Comparison of ENCODE assay signal across 1 cellular context in genomic region chr7:28142650-28143049, GRCh38.
TF ChIP-seq lines count a peak whose summit lies in the region.

No MANE protein-coding gene starts in this region.

TF ChIP-seq in IMR-90, 13 proteins besides CTCF, POLR2A, EP300 and RAD21:
- TF ChIP-seq SMC3 (IDR thresholded peaks at IDR 0.05; ENCODE audit: low read depth, low read length) (no peak), RCOR1 (IDR thresholded peaks at IDR 0.05; ENCODE audit: insufficient replicate concordance, low read length) (no peak), CHD1 (IDR thresholded peaks at IDR 0.05; ENCODE audit: low read depth, low read length) (no peak), MXI1 (IDR thresholded peaks at IDR 0.05; ENCODE audit: borderline replicate concordance, low read depth, low read length) (no peak), BHLHE40 (IDR thresholded peaks at IDR 0.05; ENCODE audit: low read depth, low read length) (no peak), MAZ (IDR thresholded peaks at IDR 0.05; ENCODE audit: borderline replicate concordance, low read depth, low read length) (no peak), ELK1 (IDR thresholded peaks at IDR 0.05; ENCODE audit: borderline replicate concordance, low read depth, low read length) (no peak), NFE2L2 (IDR thresholded peaks at IDR 0.05; ENCODE audit: low read depth, low read length) (no peak), USF2 (IDR thresholded peaks at IDR 0.05; ENCODE audit: low read depth, low read length) (no peak), RFX5 (IDR thresholded peaks at IDR 0.05; ENCODE audit: low read depth, low read length) (no peak)
